Comparison of ENCODE assay signal across 22 cellular contexts in genomic region chr10:406976-407375, GRCh38.
"Had no signal": no experiment of that assay in that cellular context is flagged by ENCODE, and none has a peak within 500 bp of the region (broad histone marks: within the 10 kb centered on the region; RNA-seq: fewer than 3 reads in every experiment).

No MANE protein-coding gene starts in this region.

- H3K4me3 ChIP-seq: K562, SJSA1, SK-N-MC had no signal

- H3K27ac ChIP-seq: KMS-11, SJSA1, SK-N-MC had no signal

- H3K27me3 ChIP-seq: SJSA1 had no signal

- H3K27ac Mint-ChIP-seq: IgD-negative memory B cell had no signal

- DNase-seq: Kasumi-1, MM.1S, NCI-H1105, NCI-H1417, NCI-H1436 treated with DMSO at 0.1 percent for 48 hours, NCI-H1694, NCI-H187 treated with DMSO at 0.1 percent for 48 hours, NCI-H2029 treated with DMSO at 0.1 percent for 48 hours, NCI-H2171 treated with DMSO at 0.1 percent for 48 hours, NCI-H2227 treated with DMSO at 0.1 percent for 48 hours, NCI-H524, NCI-H526 treated with DMSO at 0.1 percent for 48 hours, NCI-H748 treated with DMSO at 0.1 percent for 48 hours, Right ventricle myocardium superior, RPMI8226, SIG-M5 had no signal

- H3K4me3 Mint-ChIP-seq: IgD-negative memory B cell had no signal

- H3K4me2 ChIP-seq: KMS-11 had no signal

- ATAC-seq: HepG2, K562 had no signal

- H3K9ac ChIP-seq: KMS-11 had no signal

- H3K9me3 ChIP-seq: SJSA1 had no signal
